In genomic region chr7:21030237-21030636, GRCh38 we compare ENCODE assay signal across 1 cellular context.
TF ChIP-seq lines count a peak whose summit lies in the region.

No MANE protein-coding gene starts in this region.

TF ChIP-seq in GM23338, 12 proteins besides CTCF, POLR2A, EP300 and RAD21 (continued from another document):
- TF ChIP-seq ZNF462 (CRISPR knock-in tag; IDR thresholded peaks at IDR 0.05), result peak; percentile 57
- TF ChIP-seq STAT1 (IDR thresholded peaks at IDR 0.05; ENCODE audit: unreplicated experiment), result no peak
- no peak for TF ChIP-seq REST (IDR thresholded peaks at IDR 0.05; ENCODE audit: unreplicated experiment)
